ENCODE assay signal across 29 cellular contexts in genomic region chr10:10833955-10834354, GRCh38.
"Had no signal": no experiment of that assay in that cellular context is flagged by ENCODE, and none has a peak within 500 bp of the region (broad histone marks: within the 10 kb centered on the region; RNA-seq: fewer than 3 reads in every experiment).

No MANE protein-coding gene starts in this region.

- H3K36me3 Mint-ChIP-seq: stimulated activated effector memory CD8-positive, alpha-beta T cell treated with anti-CD3 and anti-CD28 coated beads, Interleukin-12 subunit alpha, Interleukin-12 subunit beta, amount 100 ng/mL, for 72 hours; stimulated activated memory B cell treated with anti-CD40 and anti-IgM and Interleukin-4, amounts not matched to agents 10 μg/mL and 1 μg/mL and 100 μg/mL, for 72 hours; stimulated activated naive B cell treated with anti-CD40 and anti-IgM and Interleukin-4, amounts not matched to agents 10 μg/mL and 1 μg/mL and 100 μg/mL, for 72 hours; type B pancreatic cell had no signal

- ATAC-seq: stimulated activated effector memory CD8-positive, alpha-beta T cell treated with anti-CD3 and anti-CD28 coated beads, Interleukin-12 subunit alpha, Interleukin-12 subunit beta, amount 100 ng/mL, for 72 hours; stimulated activated memory B cell treated with anti-CD40 and anti-IgM and Interleukin-4, amounts not matched to agents 10 μg/mL and 1 μg/mL and 100 μg/mL, for 72 hours; stimulated activated naive B cell treated with anti-CD40 and anti-IgM and Interleukin-4, amounts not matched to agents 10 μg/mL and 1 μg/mL and 100 μg/mL, for 72 hours; stimulated activated naive CD8-positive, alpha-beta T cell treated with anti-CD3 and anti-CD28 coated beads, Interleukin-15, amount 100 ng/mL, for 72 hours; stimulated activated naive CD8-positive, alpha-beta T cell treated with anti-CD3 and anti-CD28 coated beads, Interleukin-15, Interleukin-2, amounts not matched to agents 100 U/mL and 50 U/mL, for 24 hours; upper lobe of right lung had no signal

- H3K27ac Mint-ChIP-seq: stimulated activated effector memory CD8-positive, alpha-beta T cell treated with anti-CD3 and anti-CD28 coated beads, Interleukin-12 subunit alpha, Interleukin-12 subunit beta, amount 100 ng/mL, for 72 hours; stimulated activated memory B cell treated with anti-CD40 and anti-IgM and Interleukin-4, amounts not matched to agents 10 μg/mL and 1 μg/mL and 100 μg/mL, for 72 hours; stimulated activated naive B cell treated with anti-CD40 and anti-IgM and Interleukin-4, amounts not matched to agents 10 μg/mL and 1 μg/mL and 100 μg/mL, for 72 hours; stimulated activated naive CD8-positive, alpha-beta T cell treated with anti-CD3 and anti-CD28 coated beads, Interleukin-15, amount 100 ng/mL, for 72 hours; stimulated activated naive CD8-positive, alpha-beta T cell treated with anti-CD3 and anti-CD28 coated beads, Interleukin-15, Interleukin-2, amounts not matched to agents 100 ng/mL and 50 ng/mL, for 24 hours; type B pancreatic cell had no signal

- H3K4me1 ChIP-seq: testis, thyroid gland, transverse colon, uterus, vagina had no signal

- H3K9me3 ChIP-seq: testis, transverse colon, upper lobe of left lung, upper lobe of right lung, vagina had no signal

- H3K9me3 Mint-ChIP-seq: stimulated activated memory B cell treated with anti-CD40 and anti-IgM and Interleukin-4, amounts not matched to agents 10 μg/mL and 1 μg/mL and 100 μg/mL, for 72 hours; type B pancreatic cell had no signal

- H3K4me3 Mint-ChIP-seq: stimulated activated effector memory CD8-positive, alpha-beta T cell treated with anti-CD3 and anti-CD28 coated beads, Interleukin-12 subunit alpha, Interleukin-12 subunit beta, amount 100 ng/mL, for 72 hours; stimulated activated memory B cell treated with anti-CD40 and anti-IgM and Interleukin-4, amounts not matched to agents 10 μg/mL and 1 μg/mL and 100 μg/mL, for 72 hours; stimulated activated naive B cell treated with anti-CD40 and anti-IgM and Interleukin-4, amounts not matched to agents 10 μg/mL and 1 μg/mL and 100 μg/mL, for 72 hours; stimulated activated naive CD8-positive, alpha-beta T cell treated with anti-CD3 and anti-CD28 coated beads, Interleukin-15, amount 100 ng/mL, for 72 hours; stimulated activated naive CD8-positive, alpha-beta T cell treated with anti-CD3 and anti-CD28 coated beads, Interleukin-15, Interleukin-2, amounts not matched to agents 100 ng/mL and 50 ng/mL, for 24 hours; type B pancreatic cell had no signal

- H3K4me3 ChIP-seq: stomach, suprapubic skin, testis, thoracic aorta, thyroid gland, tibial artery, tibial nerve, transverse colon, upper lobe of left lung, upper lobe of right lung, uterus, vagina had no signal

- H3K27me3 Mint-ChIP-seq: stimulated activated memory B cell treated with anti-CD40 and anti-IgM and Interleukin-4, amounts not matched to agents 10 μg/mL and 1 μg/mL and 100 μg/mL, for 72 hours; stimulated activated naive CD8-positive, alpha-beta T cell treated with anti-CD3 and anti-CD28 coated beads, Interleukin-15, amount 100 ng/mL, for 72 hours had no signal

- H3K27ac ChIP-seq: stomach, suprapubic skin, testis, thoracic aorta, thyroid gland, tibial artery, tibial nerve, transverse colon, upper lobe of left lung, upper lobe of right lung, uterus, vagina had no signal

- H3K36me3 ChIP-seq: suprapubic skin, thoracic aorta, thyroid gland, tibial artery, tibial nerve, transverse colon, upper lobe of left lung, upper lobe of right lung, uterus, vagina had no signal

- H3K27me3 ChIP-seq: stomach, suprapubic skin, testis, thyroid gland, tibial artery, tibial nerve, transverse colon, upper lobe of left lung, upper lobe of right lung, uterus, vagina had no signal

- DNase-seq: stimulated activated CD4-positive, alpha-beta T cell treated with anti-CD3 and anti-CD28 coated beads, Interleukin-2, amount 100 ng/mL, for 48 hours; stimulated activated CD4-positive, alpha-beta T cell treated with anti-CD3 and anti-CD28 coated beads, Interleukin-4, amount 100 ng/mL, for 1 hour; stimulated activated CD4-positive, alpha-beta T cell treated with anti-CD3 and anti-CD28 coated beads, Interleukin-4, amount 100 ng/mL, for 24 hours; stimulated activated CD4-positive, alpha-beta T cell treated with anti-CD3 and anti-CD28 coated beads, Interleukin-4, amount 100 ng/mL, for 4 hours; stimulated activated CD8-positive, alpha-beta memory T cell treated with anti-CD3 and anti-CD28 coated beads, Interleukin-4, amount 100 ng/mL, for 48 hours; stimulated activated naive B cell treated with anti-CD40 and anti-IgM and Interleukin-4, amounts not matched to agents 10 μg/mL and 1 μg/mL and 100 μg/mL, for 72 hours; stimulated activated naive CD4-positive, alpha-beta T cell; stimulated activated naive CD4-positive, alpha-beta T cell treated with Interleukin-2 at 50 U/mL for 16 hours; stimulated activated naive CD8-positive, alpha-beta T cell treated with anti-CD3 and anti-CD28 coated beads, Interleukin-15, amount 100 ng/mL, for 72 hours; stimulated activated naive CD8-positive, alpha-beta T cell treated with anti-CD3 and anti-CD28 coated beads, Interleukin-15, Interleukin-2, amounts not matched to agents 100 U/mL and 50 U/mL, for 24 hours; stomach; substantia nigra; testis; thyroid gland; tibial artery; transverse colon; trophoblast cell; upper lobe of left lung; upper lobe of right lung; uterus had no signal

- H3K4me1 Mint-ChIP-seq: stimulated activated effector memory CD8-positive, alpha-beta T cell treated with anti-CD3 and anti-CD28 coated beads, Interleukin-12 subunit alpha, Interleukin-12 subunit beta, amount 100 ng/mL, for 72 hours; stimulated activated memory B cell treated with anti-CD40 and anti-IgM and Interleukin-4, amounts not matched to agents 10 μg/mL and 1 μg/mL and 100 μg/mL, for 72 hours; stimulated activated naive B cell treated with anti-CD40 and anti-IgM and Interleukin-4, amounts not matched to agents 10 μg/mL and 1 μg/mL and 100 μg/mL, for 72 hours; stimulated activated naive CD8-positive, alpha-beta T cell treated with anti-CD3 and anti-CD28 coated beads, Interleukin-15, amount 100 ng/mL, for 72 hours had no signal

- FAIRE-seq: urothelium cell line had no signal
